In genomic region chr4:185830263-185830994, GRCh38 we compare ENCODE assay signal across 15 cellular contexts. TPM values are rescaled to one million over a fixed set of nuclear protein-coding genes. Genes with fewer than 3 reads are reported as not detected.
A peak's percentile ranks its signal among the peaks of the same experiment; 100 is the strongest.
DNase-seq lines count a peak whose midpoint lies in the region; ATAC-seq and TF ChIP-seq lines count a peak whose summit lies in the region.
"Had no signal": no experiment of that assay in that cellular context is flagged by ENCODE, and none has a peak within 500 bp of the region (broad histone marks: within the 10 kb centered on the region; RNA-seq: fewer than 3 reads in every experiment).

No MANE protein-coding gene starts in this region.

- H3K14ac ChIP-seq in mesenchymal stem cell (ENCODE audit: low read length in 2 of 2), result no peak overlapping the region

- no peaks in the 10 kb centered on the region for H3K4me1 Mint-ChIP-seq in stimulated activated naive B cell treated with anti-CD40 and anti-IgM and Interleukin-4, amounts not matched to agents 10 μg/mL and 1 μg/mL and 100 μg/mL, for 72 hours

- H4K91ac ChIP-seq in mesenchymal stem cell (ENCODE audit: low read length), result no peak overlapping the region

- H3K4me1 ChIP-seq in cardiac muscle cell (ENCODE audit: low read depth), result peaks cover 34% of the 10 kb centered on the region
- H3K4me1 ChIP-seq in body of pancreas, result peaks cover 73% of the 10 kb centered on the region
- H3K4me1 ChIP-seq in liver (ENCODE audit: control insufficient read depth in 4 of 4, insufficient read depth in 4 of 4, low read length in 3 of 4), result peaks cover 4 to 19% (median 16%) of the 10 kb centered on the region in 4 donors
- H3K4me1 ChIP-seq in mesenchymal stem cell (ENCODE audit: control insufficient read depth, insufficient read depth, low read depth, low read length), result no peaks in the 10 kb centered on the region

- no peaks in the 10 kb centered on the region for H3K36me3 ChIP-seq in cardiac muscle cell
- no peaks in the 10 kb centered on the region for H3K36me3 ChIP-seq in body of pancreas (replicated peaks in 1 of 2; ENCODE audit: insufficient read depth in 1 of 2, low read depth in 2 of 2)
- H3K36me3 ChIP-seq in liver (ENCODE audit: control insufficient read depth in 4 of 4, insufficient read depth in 3 of 4, low read depth in 1 of 4, low read length in 3 of 4), result no peaks in the 10 kb centered on the region
- no peaks in the 10 kb centered on the region for H3K36me3 ChIP-seq in mesenchymal stem cell (ENCODE audit: control insufficient read depth in 1 of 2, insufficient read depth in 2 of 2, low read depth in 1 of 2, low read length in 2 of 2)

- H3K4me3 ChIP-seq in cardiac muscle cell, result no peak overlapping the region
- H3K4me3 ChIP-seq in body of pancreas, result no peak overlapping the region
- H3K4me3 ChIP-seq in liver (ENCODE audit: low read depth in 1 of 3, low read length in 3 of 3), result no peak overlapping the region
- H3K4me3 ChIP-seq in mesenchymal stem cell (ENCODE audit: insufficient read depth in 1 of 2, low read depth in 1 of 2, low read length in 2 of 2), result no peak overlapping the region
- H3K4me3 ChIP-seq: K562 had no signal

- TF ChIP-seq RAD21 in liver (IDR thresholded peaks at IDR 0.05), result no peak

- H3K27me3 ChIP-seq in cardiac muscle cell (no peaks in the 10 kb centered on the region), body of pancreas (no peaks in the 10 kb centered on the region), liver (ENCODE audit: control insufficient read depth in 4 of 4, insufficient read depth in 4 of 4, low read length in 3 of 4) (no peaks in the 10 kb centered on the region), mesenchymal stem cell (ENCODE audit: control insufficient read depth in 1 of 2, insufficient read depth in 1 of 2, low read length in 2 of 2) (no peaks in the 10 kb centered on the region)

- no peak overlapping the region for H2BK15ac ChIP-seq in mesenchymal stem cell (ENCODE audit: low read depth, poor library complexity, severe bottlenecking)

- no peaks in the 10 kb centered on the region for H3K36me3 Mint-ChIP-seq in stimulated activated naive B cell treated with anti-CD40 and anti-IgM and Interleukin-4, amounts not matched to agents 10 μg/mL and 1 μg/mL and 100 μg/mL, for 72 hours

- H3K27me3 Mint-ChIP-seq in stimulated activated naive B cell treated with anti-CD40 and anti-IgM and Interleukin-4, amounts not matched to agents 10 μg/mL and 1 μg/mL and 100 μg/mL, for 72 hours, result peaks cover 4 to 6% of the 10 kb centered on the region in 2 donors

- peak overlapping the region; percentile 84 for H3K27ac ChIP-seq in cardiac muscle cell
- H3K27ac ChIP-seq in body of pancreas, result peak overlapping the region; percentile 54 to 86 (median 76)
- H3K27ac ChIP-seq in liver (ENCODE audit: low read depth in 1 of 2, low read length in 2 of 2), result no peak overlapping the region
- no peak overlapping the region for H3K27ac ChIP-seq in mesenchymal stem cell (ENCODE audit: low read length, poor library complexity, severe bottlenecking)
- H3K27ac ChIP-seq: C4-2B had no signal

- no peak overlapping the region for H3K4ac ChIP-seq in mesenchymal stem cell (ENCODE audit: low read depth in 1 of 2, low read length in 2 of 2)

- H3K4me2 ChIP-seq in mesenchymal stem cell (ENCODE audit: low read length, poor library complexity, severe bottlenecking), result no peak overlapping the region

- H2BK5ac ChIP-seq in mesenchymal stem cell (ENCODE audit: low read depth, low read length, poor library complexity, severe bottlenecking), result no peak overlapping the region

- H3K27ac Mint-ChIP-seq in stimulated activated naive B cell treated with anti-CD40 and anti-IgM and Interleukin-4, amounts not matched to agents 10 μg/mL and 1 μg/mL and 100 μg/mL, for 72 hours, result peak overlapping the region; percentile 16

- no peaks in the 10 kb centered on the region for H3K79me1 ChIP-seq in mesenchymal stem cell (replicated peaks; ENCODE audit: low read length, poor library complexity, severe bottlenecking)

- no peak overlapping the region for H2BK120ac ChIP-seq in mesenchymal stem cell (ENCODE audit: low read depth, low read length)

- no peak overlapping the region for H3K4me3 Mint-ChIP-seq in stimulated activated naive B cell treated with anti-CD40 and anti-IgM and Interleukin-4, amounts not matched to agents 10 μg/mL and 1 μg/mL and 100 μg/mL, for 72 hours

- no peak overlapping the region for H4K8ac ChIP-seq in mesenchymal stem cell (ENCODE audit: low read length)

- no peak overlapping the region for H2BK12ac ChIP-seq in mesenchymal stem cell (ENCODE audit: low read length in 2 of 2)

- TF ChIP-seq CTCF in cardiac muscle cell (IDR thresholded peaks at IDR 0.05; ENCODE audit: low read depth, low read length), result no peak
- no peak for TF ChIP-seq CTCF in body of pancreas (IDR thresholded peaks at IDR 0.05)
- TF ChIP-seq CTCF in liver (IDR thresholded peaks at IDR 0.05; ENCODE audit: low read depth, low read length, missing input control), result no peak

- no peak for ATAC-seq in Right ventricle myocardium inferior
- peak; percentile 60 for ATAC-seq in body of pancreas
- no peak for ATAC-seq in stimulated activated naive B cell treated with anti-CD40 and anti-IgM and Interleukin-4, amounts not matched to agents 10 μg/mL and 1 μg/mL and 100 μg/mL, for 72 hours (replicated peaks)
- ATAC-seq in GM21737 (IDR thresholded peaks at IDR 0.05; ENCODE audit: unreplicated experiment), result no peak
- ATAC-seq: HCT116, K562 had no signal

- no peak for DNase-seq in cardiac muscle cell (ENCODE audit: low read depth in 1 of 2, low spot score in 1 of 2)
- no peak for DNase-seq in Right ventricle myocardium inferior (ENCODE audit: missing footprints)
- peak; percentile 47 to 69 (median 58) for DNase-seq in body of pancreas
- DNase-seq in stimulated activated naive B cell treated with anti-CD40 and anti-IgM and Interleukin-4, amounts not matched to agents 10 μg/mL and 1 μg/mL and 100 μg/mL, for 72 hours, result no peak
- DNase-seq in activated gamma-delta T cell treated with Interleukin-2 at 50 U/mL for 16 hours, result no peak
- DNase-seq in mesenchymal stem cell, result no peak
- DNase-seq: DMS153, NCI-H1436, NCI-H2029, NCI-H2171 had no signal

- no peak overlapping the region for H3K23ac ChIP-seq in mesenchymal stem cell (ENCODE audit: low read length in 2 of 2)

- no peaks in the 10 kb centered on the region for H3K9me3 ChIP-seq in cardiac muscle cell (ENCODE audit: low read depth)
- no peaks in the 10 kb centered on the region for H3K9me3 ChIP-seq in body of pancreas
- H3K9me3 ChIP-seq in liver (ENCODE audit: control insufficient read depth in 4 of 4, low read length in 3 of 4), result no peaks in the 10 kb centered on the region
- H3K9me3 ChIP-seq in mesenchymal stem cell (ENCODE audit: control insufficient read depth, low read length), result no peaks in the 10 kb centered on the region

- H2AK5ac ChIP-seq in mesenchymal stem cell (ENCODE audit: low read length, severe bottlenecking), result no peak overlapping the region

- no peaks in the 10 kb centered on the region for H3K9me3 Mint-ChIP-seq in stimulated activated naive B cell treated with anti-CD40 and anti-IgM and Interleukin-4, amounts not matched to agents 10 μg/mL and 1 μg/mL and 100 μg/mL, for 72 hours

- H3K9ac ChIP-seq in liver (ENCODE audit: low read depth in 1 of 2, low read length in 2 of 2) (no peak overlapping the region), mesenchymal stem cell (ENCODE audit: low read length) (no peak overlapping the region)

- 17 to 19% methylated on average over 4 of the region's 4 CpGs for WGBS in body of pancreas, 2 donors
- 33% methylated on average over 4 of the region's 4 CpGs for WGBS in liver
- WGBS in mesenchymal stem cell, result 89% methylated on average over 4 of the region's 4 CpGs

- peak in 2 of 3 donors; percentile 23 to 28 for TF ChIP-seq POLR2A in body of pancreas (IDR thresholded peaks at IDR 0.05)

- no peak overlapping the region for H3K18ac ChIP-seq in mesenchymal stem cell (ENCODE audit: low read depth in 1 of 2, low read length in 2 of 2)

- intact Hi-C loops in Right ventricle myocardium inferior (cut with DNase I), result no loop called here
- intact Hi-C loops in body of pancreas (cut with DNase I), result no loop called here

- no peak overlapping the region for H2AFZ ChIP-seq in mesenchymal stem cell (ENCODE audit: low read depth, low read length)

TF ChIP-seq in liver, 16 proteins besides CTCF, POLR2A, EP300 and RAD21 (continues in another document):
- TF ChIP-seq RXRA (IDR thresholded peaks at IDR 0.05) (peak; percentile 13 to 50), MAX (IDR thresholded peaks at IDR 0.05) (no peak), HNF4A (conservative IDR thresholded peaks at IDR 0.05) (peak; percentile 53 to 57), TAF1 (conservative IDR thresholded peaks at IDR 0.05) (no peak), FOXA2 (IDR thresholded peaks at IDR 0.05) (peak; percentile 22), HNF4G (IDR thresholded peaks at IDR 0.05) (no peak), EGR1 (IDR thresholded peaks at IDR 0.05; ENCODE audit: low read depth in 2 of 2) (no peak)

RNA-seq across cellular contexts. Expression of gene SORBS2, which starts 18.4 kb away (rescaled TPM):
- 318 and 453 TPM in 2 replicates for total RNA-seq in cardiac muscle cell
- polyA plus RNA-seq in cardiac muscle cell, result 470 and 545 TPM in 2 replicates
- total RNA-seq in Right ventricle myocardium inferior, result 828 TPM
- total RNA-seq in body of pancreas, result 100 to 1,000 TPM; 210 to 218 TPM
- 10 to 100 TPM; 23.3 to 73.9 TPM for total RNA-seq in liver
- polyA plus RNA-seq in liver, result 100 to 1,000 TPM in 1 of 2 donors, 10 to 100 TPM in 1; 45.4 to 136 TPM
- polyA plus RNA-seq in mesenchymal stem cell (2013, experiment 1 of 2), result 3.0 TPM
- polyA plus RNA-seq in mesenchymal stem cell (2013, experiment 2 of 2), result 4.4 TPM
- polyA plus RNA-seq: K562 had no signal

Comparison
In these comparisons a context has a peak if more than half of its experiments do, and no peak if none do; other contexts are left out.
1. DNase-seq: peak in body of pancreas (4 of 4); none in cardiac muscle cell (0 of 2), Right ventricle myocardium inferior (single experiment), stimulated activated naive B cell treated with anti-CD40 and anti-IgM and Interleukin-4, amounts not matched to agents 10 μg/mL and 1 μg/mL and 100 μg/mL, for 72 hours (single experiment), activated gamma-delta T cell treated with Interleukin-2 at 50 U/mL for 16 hours (single experiment) and mesenchymal stem cell (single experiment).
2. H3K27ac ChIP-seq: peak in cardiac muscle cell (single experiment) and body of pancreas (4 of 4); none in liver (0 of 2) and mesenchymal stem cell (single experiment).